In the genomic region with DNA sequence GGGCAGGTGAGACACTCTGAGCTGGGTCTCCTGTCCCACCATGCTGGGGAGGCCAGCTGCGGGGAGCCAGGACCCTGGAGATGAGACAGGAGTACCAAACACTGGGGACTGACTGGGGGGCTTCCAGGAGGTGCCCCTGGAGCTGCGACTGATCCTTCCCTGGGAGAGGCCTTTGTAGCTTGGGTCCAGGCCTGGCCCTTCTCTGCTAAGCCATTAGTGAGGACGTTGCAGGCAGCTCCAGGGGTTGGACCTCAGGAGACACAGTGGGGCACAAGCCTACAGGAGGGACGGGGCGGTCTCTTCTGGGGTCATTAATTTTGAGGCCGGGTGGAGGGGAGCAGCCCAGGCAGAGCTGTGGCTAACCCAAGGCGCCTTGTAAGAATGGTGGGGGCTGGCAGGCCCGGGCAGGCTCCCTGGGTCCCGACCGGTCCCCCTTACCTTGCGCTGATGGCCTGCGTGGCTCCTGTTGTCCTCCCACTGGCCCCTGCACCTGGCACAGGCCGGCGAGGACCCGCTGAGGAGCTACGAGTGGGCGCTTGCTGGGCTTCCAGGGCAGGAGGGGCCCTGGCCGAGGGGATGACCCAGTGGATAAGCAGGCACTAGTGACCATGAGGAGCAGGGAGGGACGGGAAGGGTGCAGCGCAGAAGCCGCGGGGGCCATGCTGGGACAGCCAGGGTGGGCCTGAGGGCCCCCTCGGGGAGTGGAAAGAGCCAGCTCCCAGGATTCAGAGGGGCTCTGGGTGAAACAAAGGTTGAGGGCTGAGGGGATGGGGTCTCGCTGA, we compare ENCODE assay signal across 2 cellular contexts.
TF ChIP-seq lines count a peak whose summit lies in the region.

No MANE protein-coding gene starts in this region.

TF ChIP-seq in IMR-90, 13 proteins besides CTCF, POLR2A, EP300 and RAD21:
- TF ChIP-seq, protein P1, sequence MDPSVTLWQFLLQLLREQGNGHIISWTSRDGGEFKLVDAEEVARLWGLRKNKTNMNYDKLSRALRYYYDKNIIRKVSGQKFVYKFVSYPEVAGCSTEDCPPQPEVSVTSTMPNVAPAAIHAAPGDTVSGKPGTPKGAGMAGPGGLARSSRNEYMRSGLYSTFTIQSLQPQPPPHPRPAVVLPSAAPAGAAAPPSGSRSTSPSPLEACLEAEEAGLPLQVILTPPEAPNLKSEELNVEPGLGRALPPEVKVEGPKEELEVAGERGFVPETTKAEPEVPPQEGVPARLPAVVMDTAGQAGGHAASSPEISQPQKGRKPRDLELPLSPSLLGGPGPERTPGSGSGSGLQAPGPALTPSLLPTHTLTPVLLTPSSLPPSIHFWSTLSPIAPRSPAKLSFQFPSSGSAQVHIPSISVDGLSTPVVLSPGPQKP (IDR thresholded peaks at IDR 0.05; ENCODE audit: borderline replicate concordance, low read depth, low read length) = no peak
- TF ChIP-seq RFX5 (IDR thresholded peaks at IDR 0.05; ENCODE audit: low read depth, low read length) (no peak), FOS (IDR thresholded peaks at IDR 0.05; ENCODE audit: low read depth, low read length) (no peak), NFE2L2 (IDR thresholded peaks at IDR 0.05; ENCODE audit: low read depth, low read length) (no peak), MAFK (IDR thresholded peaks at IDR 0.05; ENCODE audit: low read depth, low read length) (no peak), USF2 (IDR thresholded peaks at IDR 0.05; ENCODE audit: low read depth, low read length) (no peak), BHLHE40 (IDR thresholded peaks at IDR 0.05; ENCODE audit: low read depth, low read length) (no peak), CEBPB (IDR thresholded peaks at IDR 0.05; ENCODE audit: low read depth, low read length) (no peak), MAZ (IDR thresholded peaks at IDR 0.05; ENCODE audit: borderline replicate concordance, low read depth, low read length) (no peak), SMC3 (IDR thresholded peaks at IDR 0.05; ENCODE audit: low read depth, low read length) (no peak), CHD1 (IDR thresholded peaks at IDR 0.05; ENCODE audit: low read depth, low read length) (no peak), MXI1 (IDR thresholded peaks at IDR 0.05; ENCODE audit: borderline replicate concordance, low read depth, low read length) (no peak), RCOR1 (IDR thresholded peaks at IDR 0.05; ENCODE audit: insufficient replicate concordance, low read length) (no peak)

TF ChIP-seq in K562, 482 proteins besides CTCF, POLR2A, EP300 and RAD21:
- TF ChIP-seq USF2 (CRISPR knock-in tag; IDR thresholded peaks at IDR 0.05) = no peak
- peak; percentile 83 for TF ChIP-seq POLR2G (IDR thresholded peaks at IDR 0.05; ENCODE audit: low read depth, low read length)
- peak; percentile 61 for TF ChIP-seq FIP1L1 (IDR thresholded peaks at IDR 0.05; ENCODE audit: low read depth, low read length, poor library complexity, severe bottlenecking)
- TF ChIP-seq, protein P2, sequence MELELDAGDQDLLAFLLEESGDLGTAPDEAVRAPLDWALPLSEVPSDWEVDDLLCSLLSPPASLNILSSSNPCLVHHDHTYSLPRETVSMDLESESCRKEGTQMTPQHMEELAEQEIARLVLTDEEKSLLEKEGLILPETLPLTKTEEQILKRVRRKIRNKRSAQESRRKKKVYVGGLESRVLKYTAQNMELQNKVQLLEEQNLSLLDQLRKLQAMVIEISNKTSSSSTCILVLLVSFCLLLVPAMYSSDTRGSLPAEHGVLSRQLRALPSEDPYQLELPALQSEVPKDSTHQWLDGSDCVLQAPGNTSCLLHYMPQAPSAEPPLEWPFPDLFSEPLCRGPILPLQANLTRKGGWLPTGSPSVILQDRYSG (tag; conservative IDR thresholded peaks at IDR 0.05; ENCODE audit: low read depth) = no peak
- no peak for TF ChIP-seq GTF2A2 (tag; IDR thresholded peaks at IDR 0.05)
- no peak for TF ChIP-seq BCOR (IDR thresholded peaks at IDR 0.05)
- no peak for TF ChIP-seq PML (IDR thresholded peaks at IDR 0.05; ENCODE audit: low read length)
- no peak for TF ChIP-seq PYGO2 (tag; IDR thresholded peaks at IDR 0.05)
- peak; percentile 82 for TF ChIP-seq RBM22 (IDR thresholded peaks at IDR 0.05; ENCODE audit: low read depth, low read length, poor library complexity, severe bottlenecking)
- no peak for TF ChIP-seq BRD4 (IDR thresholded peaks at IDR 0.05)
- TF ChIP-seq TAF9B (IDR thresholded peaks at IDR 0.05; ENCODE audit: partially characterized antibody) = no peak
- TF ChIP-seq, protein P3, sequence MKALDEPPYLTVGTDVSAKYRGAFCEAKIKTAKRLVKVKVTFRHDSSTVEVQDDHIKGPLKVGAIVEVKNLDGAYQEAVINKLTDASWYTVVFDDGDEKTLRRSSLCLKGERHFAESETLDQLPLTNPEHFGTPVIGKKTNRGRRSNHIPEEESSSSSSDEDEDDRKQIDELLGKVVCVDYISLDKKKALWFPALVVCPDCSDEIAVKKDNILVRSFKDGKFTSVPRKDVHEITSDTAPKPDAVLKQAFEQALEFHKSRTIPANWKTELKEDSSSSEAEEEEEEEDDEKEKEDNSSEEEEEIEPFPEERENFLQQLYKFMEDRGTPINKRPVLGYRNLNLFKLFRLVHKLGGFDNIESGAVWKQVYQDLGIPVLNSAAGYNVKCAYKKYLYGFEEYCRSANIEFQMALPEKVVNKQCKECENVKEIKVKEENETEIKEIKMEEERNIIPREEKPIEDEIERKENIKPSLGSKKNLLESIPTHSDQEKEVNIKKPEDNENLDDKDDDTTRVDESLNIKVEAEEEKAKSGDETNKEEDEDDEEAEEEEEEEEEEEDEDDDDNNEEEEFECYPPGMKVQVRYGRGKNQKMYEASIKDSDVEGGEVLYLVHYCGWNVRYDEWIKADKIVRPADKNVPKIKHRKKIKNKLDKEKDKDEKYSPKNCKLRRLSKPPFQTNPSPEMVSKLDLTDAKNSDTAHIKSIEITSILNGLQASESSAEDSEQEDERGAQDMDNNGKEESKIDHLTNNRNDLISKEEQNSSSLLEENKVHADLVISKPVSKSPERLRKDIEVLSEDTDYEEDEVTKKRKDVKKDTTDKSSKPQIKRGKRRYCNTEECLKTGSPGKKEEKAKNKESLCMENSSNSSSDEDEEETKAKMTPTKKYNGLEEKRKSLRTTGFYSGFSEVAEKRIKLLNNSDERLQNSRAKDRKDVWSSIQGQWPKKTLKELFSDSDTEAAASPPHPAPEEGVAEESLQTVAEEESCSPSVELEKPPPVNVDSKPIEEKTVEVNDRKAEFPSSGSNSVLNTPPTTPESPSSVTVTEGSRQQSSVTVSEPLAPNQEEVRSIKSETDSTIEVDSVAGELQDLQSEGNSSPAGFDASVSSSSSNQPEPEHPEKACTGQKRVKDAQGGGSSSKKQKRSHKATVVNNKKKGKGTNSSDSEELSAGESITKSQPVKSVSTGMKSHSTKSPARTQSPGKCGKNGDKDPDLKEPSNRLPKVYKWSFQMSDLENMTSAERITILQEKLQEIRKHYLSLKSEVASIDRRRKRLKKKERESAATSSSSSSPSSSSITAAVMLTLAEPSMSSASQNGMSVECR (CRISPR knock-in tag; IDR thresholded peaks at IDR 0.05) = no peak
- peak; percentile 15 for TF ChIP-seq SNRNP70 (optimal IDR thresholded peaks at IDR 0.05; ENCODE audit: low read depth, low read length)
- TF ChIP-seq DPF2 (IDR thresholded peaks at IDR 0.05) = no peak
- TF ChIP-seq RBFOX2 (IDR thresholded peaks at IDR 0.05; ENCODE audit: low read depth, low read length) = peak; percentile 59; the same call in 1 of the 2 replicates
- peak; percentile 39; the same call in 1 of the 2 replicates for TF ChIP-seq SUPT5H (IDR thresholded peaks at IDR 0.05)
- no peak for TF ChIP-seq RFX7 (CRISPR knock-in tag; IDR thresholded peaks at IDR 0.05)
- TF ChIP-seq XRCC5 (IDR thresholded peaks at IDR 0.05; ENCODE audit: low read depth, low read length) = no peak
